ENCODE assay signal across 8 cellular contexts in genomic region chr14:74302634-74303569, GRCh38. TPM values are rescaled to one million over a fixed set of nuclear protein-coding genes. Genes with fewer than 3 reads are reported as not detected.
DNase-seq lines count a peak whose midpoint lies in the region; ATAC-seq and TF ChIP-seq lines count a peak whose summit lies in the region.

ABCD4 (minus strand) TSS chr14:74302934; CDS start chr14:74302912, 22 bp downstream.

- POLR2A ChIA-PET in RWPE1 (lab: Yijun Ruan, JAX; ENCODE audit: low non-redundant PET), result interaction anchor here (0.6 to 1.0 kb wide), 2 partner anchors 123 to 144 kb away, joined by 3 read pairs; no protein-coding TSS in a partner anchor

- H3K27me3 ChIP-seq in GM23338 (ENCODE audit: insufficient read depth), result no peaks in the 10 kb centered on the region

- peak within 1 kb of the TSS; percentile 94 for H3K27ac Mint-ChIP-seq in GM23338
- peak within 1 kb of the TSS; percentile 96 for H3K27ac Mint-ChIP-seq in activated T-helper 17 cell treated with anti-CD3 and anti-CD28 coated beads, Interleukin-2, amount 50 U/mL, for 72 hours
- peak within 1 kb of the TSS; percentile 78 to 95 for H3K27ac Mint-ChIP-seq in natural killer cell treated with Interleukin-12 subunit alpha and Interleukin-12 subunit beta and Interleukin-15 and Interleukin-18, amount 100 ng/mL, for 72 hours

- no peaks in the 10 kb centered on the region for H3K9me3 Mint-ChIP-seq in GM23338
- H3K9me3 Mint-ChIP-seq in activated T-helper 17 cell treated with anti-CD3 and anti-CD28 coated beads, Interleukin-2, amount 50 U/mL, for 72 hours, result no peaks in the 10 kb centered on the region
- no peaks in the 10 kb centered on the region for H3K9me3 Mint-ChIP-seq in natural killer cell treated with Interleukin-12 subunit alpha and Interleukin-12 subunit beta and Interleukin-15 and Interleukin-18, amount 100 ng/mL, for 72 hours

- CTCF ChIA-PET in RWPE1 (lab: Yijun Ruan, JAX), result interaction anchor here (0.6 to 1.0 kb wide), 5 partner anchors 13 to 360 kb away, joined by 3 read pairs; no protein-coding TSS in a partner anchor

- H3K4me3 Mint-ChIP-seq in GM23338, result peak within 1 kb of the TSS; percentile 95
- peak within 1 kb of the TSS; percentile 98 for H3K4me3 Mint-ChIP-seq in activated T-helper 17 cell treated with anti-CD3 and anti-CD28 coated beads, Interleukin-2, amount 50 U/mL, for 72 hours
- H3K4me3 Mint-ChIP-seq in natural killer cell treated with Interleukin-12 subunit alpha and Interleukin-12 subunit beta and Interleukin-15 and Interleukin-18, amount 100 ng/mL, for 72 hours, result peak within 1 kb of the TSS; percentile 99

- peak within 1 kb of the TSS; percentile 78 for H3K4me3 ChIP-seq in GM23338
- peak within 1 kb of the TSS; percentile 93 for H3K4me3 ChIP-seq in fibroblast of mammary gland (ENCODE audit: control insufficient read depth, low read depth, low read length)

- H3K4me1 ChIP-seq in GM23338 (ENCODE audit: insufficient read depth), result no peaks in the 10 kb centered on the region

- peak within 1 kb of the TSS; percentile 81 for H3K4me2 ChIP-seq in GM23338

- peaks cover 20% of the 10 kb centered on the region for H3K36me3 Mint-ChIP-seq in GM23338 (ENCODE audit: low read depth)
- H3K36me3 Mint-ChIP-seq in activated T-helper 17 cell treated with anti-CD3 and anti-CD28 coated beads, Interleukin-2, amount 50 U/mL, for 72 hours (ENCODE audit: low read depth), result peaks cover 20% of the 10 kb centered on the region
- H3K36me3 Mint-ChIP-seq in natural killer cell treated with Interleukin-12 subunit alpha and Interleukin-12 subunit beta and Interleukin-15 and Interleukin-18, amount 100 ng/mL, for 72 hours, result peaks cover 13% of the 10 kb centered on the region

- peaks cover 19% of the 10 kb centered on the region; the same call in 1 of the 2 replicates for H4K20me1 ChIP-seq in GM23338 (replicated peaks; ENCODE audit: insufficient read depth)

- peak within 1 kb of the TSS; percentile 1 for H2AFZ ChIP-seq in GM23338

- TF ChIP-seq CTCF in GM23338 (conservative IDR thresholded peaks at IDR 0.05; ENCODE audit: low read depth in 2 of 2), result peak; percentile 73 to 74
- peak; percentile 79 for TF ChIP-seq CTCF in RWPE1 (conservative IDR thresholded peaks at IDR 0.05; ENCODE audit: low read depth)
- peak; percentile 30 for TF ChIP-seq CTCF in fibroblast of mammary gland (conservative IDR thresholded peaks at IDR 0.05; ENCODE audit: control insufficient read depth, insufficient read depth, low read depth, low read length)

- H3K27ac ChIP-seq in GM23338 (ENCODE audit: low read depth) (peak within 1 kb of the TSS; percentile 64), RWPE1 (peak within 1 kb of the TSS; percentile 88)

- H3K9me2 ChIP-seq in GM23338 (ENCODE audit: insufficient read depth), result no peaks in the 10 kb centered on the region

- H3F3A ChIP-seq in GM23338 (replicated peaks; ENCODE audit: low read depth), result no peaks in the 10 kb centered on the region; the same call in 1 of the 2 replicates

- peaks cover 15% of the 10 kb centered on the region for H3K36me3 ChIP-seq in GM23338 (ENCODE audit: insufficient read depth)

- peaks cover 42% of the 10 kb centered on the region for H3K79me2 ChIP-seq in GM23338 (replicated peaks; ENCODE audit: insufficient read depth)

- H3K27me3 Mint-ChIP-seq in GM23338 (ENCODE audit: insufficient read depth, low read depth, poor library complexity), result peaks cover 8% of the 10 kb centered on the region
- no peaks in the 10 kb centered on the region for H3K27me3 Mint-ChIP-seq in activated T-helper 17 cell treated with anti-CD3 and anti-CD28 coated beads, Interleukin-2, amount 50 U/mL, for 72 hours
- no peaks in the 10 kb centered on the region for H3K27me3 Mint-ChIP-seq in natural killer cell treated with Interleukin-12 subunit alpha and Interleukin-12 subunit beta and Interleukin-15 and Interleukin-18, amount 100 ng/mL, for 72 hours

- DNase-seq in ELF-1 (ENCODE audit: low read depth, low spot score), result peak; percentile 96
- DNase-seq in GM23338 (ENCODE audit: low spot score), result peak; percentile 99
- peak; percentile 93 for DNase-seq in LHCN-M2 (ENCODE audit: low read depth)
- peak; percentile 87 for DNase-seq in RWPE1 (ENCODE audit: low spot score)
- DNase-seq in fibroblast of mammary gland (ENCODE audit: low read depth), result peak; percentile 88
- DNase-seq in natural killer cell treated with Interleukin-12 subunit alpha and Interleukin-12 subunit beta and Interleukin-15 and Interleukin-18, amount 100 ng/mL, for 72 hours (ENCODE audit: low spot score), result peak; percentile 95
- DNase-seq in stimulated activated naive CD8-positive, alpha-beta T cell treated with anti-CD3 and anti-CD28 coated beads, Interleukin-15, Interleukin-2, amounts not matched to agents 100 U/mL and 50 U/mL, for 24 hours, result peak; percentile 94

- H3K4me1 Mint-ChIP-seq in GM23338, result peaks cover 14% of the 10 kb centered on the region; the same call in 2 of the 3 replicates
- H3K4me1 Mint-ChIP-seq in activated T-helper 17 cell treated with anti-CD3 and anti-CD28 coated beads, Interleukin-2, amount 50 U/mL, for 72 hours, result peaks cover 22% of the 10 kb centered on the region
- H3K4me1 Mint-ChIP-seq in natural killer cell treated with Interleukin-12 subunit alpha and Interleukin-12 subunit beta and Interleukin-15 and Interleukin-18, amount 100 ng/mL, for 72 hours (ENCODE audit: low read depth in 2 of 2), result peaks cover 27 to 30% of the 10 kb centered on the region in 2 donors

- peak; percentile 98 for ATAC-seq in GM23338
- peak; percentile 92 for ATAC-seq in activated T-helper 17 cell treated with anti-CD3 and anti-CD28 coated beads, Interleukin-2, amount 50 U/mL, for 72 hours (replicated peaks)
- peak; percentile 100 for ATAC-seq in natural killer cell treated with Interleukin-12 subunit alpha and Interleukin-12 subunit beta and Interleukin-15 and Interleukin-18, amount 100 ng/mL, for 72 hours
- peak; percentile 99 for ATAC-seq in stimulated activated naive CD8-positive, alpha-beta T cell treated with anti-CD3 and anti-CD28 coated beads, Interleukin-15, Interleukin-2, amounts not matched to agents 100 U/mL and 50 U/mL, for 24 hours

TF ChIP-seq in GM23338, 12 proteins besides CTCF, POLR2A, EP300 and RAD21:
- TF ChIP-seq ZNF331 (CRISPR knock-in tag; IDR thresholded peaks at IDR 0.05; ENCODE audit: low read depth) (no peak), CREB1 (CRISPR knock-in tag; IDR thresholded peaks at IDR 0.05; ENCODE audit: low read depth) (peak; percentile 69), POLR2AphosphoS5 (IDR thresholded peaks at IDR 0.05; ENCODE audit: low read depth) (peak; percentile 98), EZH2phosphoT487 (IDR thresholded peaks at IDR 0.05; ENCODE audit: unreplicated experiment) (no peak), JUNB (IDR thresholded peaks at IDR 0.05; ENCODE audit: unreplicated experiment) (no peak), REST (IDR thresholded peaks at IDR 0.05; ENCODE audit: unreplicated experiment) (no peak), EZH2 (IDR thresholded peaks at IDR 0.05; ENCODE audit: low read depth, unreplicated experiment) (no peak)
- TF ChIP-seq, protein P1, sequence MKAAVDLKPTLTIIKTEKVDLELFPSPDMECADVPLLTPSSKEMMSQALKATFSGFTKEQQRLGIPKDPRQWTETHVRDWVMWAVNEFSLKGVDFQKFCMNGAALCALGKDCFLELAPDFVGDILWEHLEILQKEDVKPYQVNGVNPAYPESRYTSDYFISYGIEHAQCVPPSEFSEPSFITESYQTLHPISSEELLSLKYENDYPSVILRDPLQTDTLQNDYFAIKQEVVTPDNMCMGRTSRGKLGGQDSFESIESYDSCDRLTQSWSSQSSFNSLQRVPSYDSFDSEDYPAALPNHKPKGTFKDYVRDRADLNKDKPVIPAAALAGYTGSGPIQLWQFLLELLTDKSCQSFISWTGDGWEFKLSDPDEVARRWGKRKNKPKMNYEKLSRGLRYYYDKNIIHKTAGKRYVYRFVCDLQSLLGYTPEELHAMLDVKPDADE (IDR thresholded peaks at IDR 0.05), result peak; percentile 76

RNA-seq across cellular contexts. Expression of gene ABCD4, which starts in this region (rescaled TPM):
- 56.6 and 73.1 TPM in 2 replicates for total RNA-seq in GM23338 (2014; rRNA removed; shearing (Covaris generic))
- 60.5 and 64.6 TPM in 2 replicates for polyA plus RNA-seq in GM23338 (2016; fragmentation: Nextera tagmentation; extraction: Ambion mirVana)
- total RNA-seq in LHCN-M2 (2014; rRNA removed), result 21.0 and 22.0 TPM in 2 replicates
- polyA plus RNA-seq in LHCN-M2 (2012), result 13.8 TPM
- 10 to 100 TPM; 55.4 to 57.1 TPM for total RNA-seq in activated T-helper 17 cell treated with anti-CD3 and anti-CD28 coated beads, Interleukin-2, amount 50 U/mL, for 72 hours
- 10 to 100 TPM; 47.7 to 72.8 TPM for total RNA-seq in natural killer cell treated with Interleukin-12 subunit alpha and Interleukin-12 subunit beta and Interleukin-15 and Interleukin-18, amount 100 ng/mL, for 72 hours

Comparison
In these comparisons a context has a peak if more than half of its experiments do, and no peak if none do; other contexts are left out.
1. Peak in every context shown above with its lines: DNase-seq, ATAC-seq, H3K4me3 ChIP-seq and H3K27ac ChIP-seq.